In the genomic region with DNA sequence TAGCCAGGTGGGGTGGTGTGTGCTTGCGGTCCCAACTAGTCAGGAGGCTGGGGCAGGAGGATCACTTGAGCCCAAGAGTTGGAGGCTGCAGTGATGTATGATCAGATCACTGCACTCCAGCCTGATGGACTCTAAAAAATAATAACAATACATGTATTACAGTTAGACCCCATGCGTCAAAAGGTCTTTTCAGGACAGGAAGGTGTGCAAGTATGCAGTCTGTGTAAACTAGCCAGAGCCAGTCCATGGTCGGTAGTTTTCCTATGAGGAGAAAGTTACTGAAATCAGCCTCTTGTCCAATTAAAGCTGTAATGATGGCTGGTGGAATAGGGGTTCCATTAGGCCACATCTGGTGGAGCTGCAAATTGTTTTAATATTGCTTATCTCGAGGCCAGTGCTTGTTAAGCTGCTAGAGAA, we compare ENCODE assay signal across 13 cellular contexts. TPM values are rescaled to one million over a fixed set of nuclear protein-coding genes. Genes with fewer than 3 reads are reported as not detected.
DNase-seq lines count a peak whose midpoint lies in the region; ATAC-seq, FAIRE-seq and TF ChIP-seq lines count a peak whose summit lies in the region.
"Had no signal": no experiment of that assay in that cellular context is flagged by ENCODE, and none has a peak within 500 bp of the region (broad histone marks: within the 10 kb centered on the region; RNA-seq: fewer than 3 reads in every experiment).

No MANE protein-coding gene starts in this region.

- peaks cover 51% of the 10 kb centered on the region for H3K4me1 Mint-ChIP-seq in stimulated activated naive CD8-positive, alpha-beta T cell treated with anti-CD3 and anti-CD28 coated beads, Interleukin-15, Interleukin-2, amounts not matched to agents 100 ng/mL and 50 ng/mL, for 24 hours (ENCODE audit: low read depth)
- H3K4me1 Mint-ChIP-seq in progenitor cell of endocrine pancreas (ENCODE audit: low read depth): peaks cover 25% of the 10 kb centered on the region

- H3K9me3 ChIP-seq in esophagus (ENCODE audit: control insufficient read depth in 2 of 2, insufficient read depth in 1 of 2, low read depth in 1 of 2, low read length in 1 of 2): no peaks in the 10 kb centered on the region

- FAIRE-seq in frontal cortex (lab: Jason Lieb, UNC): no peak

- TF ChIP-seq CTCF in progenitor cell of endocrine pancreas (IDR thresholded peaks at IDR 0.05; ENCODE audit: unreplicated experiment): no peak

- no peak for ATAC-seq in stimulated activated naive CD8-positive, alpha-beta T cell treated with anti-CD3 and anti-CD28 coated beads, Interleukin-15, Interleukin-2, amounts not matched to agents 100 U/mL and 50 U/mL, for 24 hours
- ATAC-seq in GM21786 (IDR thresholded peaks at IDR 0.05; ENCODE audit: unreplicated experiment): no peak
- no peak for ATAC-seq in left colon

- no peaks in the 10 kb centered on the region for H3K36me3 ChIP-seq in esophagus (ENCODE audit: control insufficient read depth in 2 of 2, insufficient read depth in 2 of 2, low read length in 1 of 2)

- H3K36me3 Mint-ChIP-seq in stimulated activated naive CD8-positive, alpha-beta T cell treated with anti-CD3 and anti-CD28 coated beads, Interleukin-15, Interleukin-2, amounts not matched to agents 100 ng/mL and 50 ng/mL, for 24 hours (ENCODE audit: low read depth): peaks cover 5% of the 10 kb centered on the region
- H3K36me3 Mint-ChIP-seq in progenitor cell of endocrine pancreas (ENCODE audit: insufficient read depth): no peaks in the 10 kb centered on the region

- H3K27me3 ChIP-seq in esophagus (ENCODE audit: control insufficient read depth in 1 of 2, insufficient read depth in 2 of 2, low read length in 2 of 2): no peaks in the 10 kb centered on the region

- H3K9me3 Mint-ChIP-seq in stimulated activated naive CD8-positive, alpha-beta T cell treated with anti-CD3 and anti-CD28 coated beads, Interleukin-15, Interleukin-2, amounts not matched to agents 100 ng/mL and 50 ng/mL, for 24 hours: peaks cover 4% of the 10 kb centered on the region
- H3K9me3 Mint-ChIP-seq in progenitor cell of endocrine pancreas (ENCODE audit: low read depth): no peaks in the 10 kb centered on the region

- H3K4me3 Mint-ChIP-seq in stimulated activated naive CD8-positive, alpha-beta T cell treated with anti-CD3 and anti-CD28 coated beads, Interleukin-15, Interleukin-2, amounts not matched to agents 100 ng/mL and 50 ng/mL, for 24 hours: peak overlapping the region; percentile 43
- H3K4me3 Mint-ChIP-seq in progenitor cell of endocrine pancreas (ENCODE audit: low read depth): no peak overlapping the region

- H3K4me3 ChIP-seq in esophagus (ENCODE audit: low read depth in 1 of 2, low read length in 2 of 2): no peak overlapping the region

- no peak for DNase-seq in stimulated activated naive CD8-positive, alpha-beta T cell treated with anti-CD3 and anti-CD28 coated beads, Interleukin-15, Interleukin-2, amounts not matched to agents 100 U/mL and 50 U/mL, for 24 hours
- DNase-seq in progenitor cell of endocrine pancreas (ENCODE audit: low spot score, unreplicated experiment) (no peak), frontal cortex (ENCODE audit: low spot score in 2 of 2) (no peak), iPS-NIHi11 (ENCODE audit: low spot score) (no peak), left colon (no peak)
- DNase-seq: activated CD8-positive, alpha-beta memory T cell treated with anti-CD3 and anti-CD28 coated beads, Interleukin-2, amount 50 U/mL, for 4 hours; cortex of kidney; HCEC 1CT; NCI-H526 treated with DMSO at 0.1 percent for 48 hours; stimulated activated CD4-positive, alpha-beta T cell treated with anti-CD3 and anti-CD28 coated beads, Interleukin-2, amount 100 ng/mL, for 48 hours had no signal

- H3K27ac Mint-ChIP-seq in stimulated activated naive CD8-positive, alpha-beta T cell treated with anti-CD3 and anti-CD28 coated beads, Interleukin-15, Interleukin-2, amounts not matched to agents 100 ng/mL and 50 ng/mL, for 24 hours: no peak overlapping the region
- H3K27ac Mint-ChIP-seq in progenitor cell of endocrine pancreas: peak overlapping the region; percentile 67

- intact Hi-C loops in left colon (cut with DNase I, micrococcal nuclease): loop anchor here in 1 of 2 donors (10.0 kb wide), 1 partner anchor 47 kb away; no protein-coding TSS in a partner anchor

- H3K27ac ChIP-seq in esophagus (ENCODE audit: low read depth in 2 of 2, low read length in 1 of 2): peak overlapping the region; percentile 91 to 96

- 67 to 73% methylated on average over 4 of the region's 4 CpGs for WGBS in esophagus, 2 donors

- no peaks in the 10 kb centered on the region for H3K27me3 Mint-ChIP-seq in stimulated activated naive CD8-positive, alpha-beta T cell treated with anti-CD3 and anti-CD28 coated beads, Interleukin-15, Interleukin-2, amounts not matched to agents 100 ng/mL and 50 ng/mL, for 24 hours
- peaks cover 19% of the 10 kb centered on the region for H3K27me3 Mint-ChIP-seq in progenitor cell of endocrine pancreas

- peaks cover 5 to 10% of the 10 kb centered on the region in 2 donors for H3K4me1 ChIP-seq in esophagus (ENCODE audit: control insufficient read depth in 2 of 2, insufficient read depth in 2 of 2, low read length in 1 of 2)

RNA-seq across cellular contexts. Expression of a gene that starts 1.5 kb away (rescaled TPM):
- polyA plus RNA-seq in esophagus: 10 to 100 TPM; 46.3 to 64.7 TPM
- 11.0 and 14.4 TPM in 2 replicates for total RNA-seq in progenitor cell of endocrine pancreas
- total RNA-seq in frontal cortex: 15.1 TPM
- 100 to 1,000 TPM in 1 of 2 donors, 10 to 100 TPM in 1; 94.6 to 115 TPM for total RNA-seq in left colon
